ENCODE assay signal across 7 cellular contexts in the genomic region with DNA sequence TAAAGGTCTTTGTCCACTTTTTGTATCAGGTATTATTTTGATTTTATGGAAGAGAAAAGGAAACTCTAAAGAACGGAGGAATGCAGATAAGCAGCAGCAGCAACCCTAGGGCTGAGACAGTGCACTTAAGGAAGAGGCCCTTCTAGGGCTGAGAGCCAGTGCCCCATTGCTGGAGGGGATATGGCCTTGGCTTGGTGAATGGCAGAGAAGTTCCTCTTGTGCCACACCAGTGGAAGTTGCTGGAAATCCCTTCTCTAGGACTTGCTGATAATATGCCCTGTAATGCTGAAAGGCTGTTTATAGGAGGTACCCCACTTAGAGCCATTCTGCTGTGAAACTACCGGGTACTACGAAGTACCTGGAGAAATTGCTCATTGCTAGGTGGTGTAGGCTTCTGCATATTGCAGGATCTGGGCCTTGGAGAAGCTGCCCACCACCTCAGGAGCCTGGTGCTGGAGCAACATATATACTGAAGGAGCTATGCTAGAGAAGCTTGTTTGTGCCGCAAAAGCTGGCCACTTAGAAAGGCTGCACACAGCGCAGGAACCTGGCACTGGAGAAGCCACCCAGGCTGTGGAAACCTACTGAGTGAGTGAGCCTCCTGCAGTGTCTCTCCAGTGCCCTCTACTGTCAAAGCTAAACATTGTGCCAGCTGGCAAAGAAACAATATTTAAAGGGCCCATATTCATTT. TPM values are rescaled to one million over a fixed set of nuclear protein-coding genes. Genes with fewer than 3 reads are reported as not detected.
A peak's percentile ranks its signal among the peaks of the same experiment; 100 is the strongest.
DNase-seq lines count a peak whose midpoint lies in the region; ATAC-seq and TF ChIP-seq lines count a peak whose summit lies in the region.

No MANE protein-coding gene starts in this region.

- H3K9me3 ChIP-seq in left ventricle myocardium inferior (replicated peaks): no peaks in the 10 kb centered on the region
- H3K9me3 ChIP-seq in gastrocnemius medialis: no peaks in the 10 kb centered on the region

- H3K4me1 Mint-ChIP-seq in activated naive CD8-positive, alpha-beta T cell treated with anti-CD3 and anti-CD28 coated beads, Interleukin-2, amount 50 U/mL, for 24 hours: no peaks in the 10 kb centered on the region

- ATAC-seq in HG02571 (IDR thresholded peaks at IDR 0.05; ENCODE audit: unreplicated experiment) (peak; percentile 78), gastrocnemius medialis (peak; percentile 97 to 99)
- peak; percentile 99 for ATAC-seq in activated naive CD8-positive, alpha-beta T cell treated with anti-CD3 and anti-CD28 coated beads, Interleukin-2, amount 50 U/mL, for 24 hours

- no peaks in the 10 kb centered on the region for H3K36me3 Mint-ChIP-seq in activated naive CD8-positive, alpha-beta T cell treated with anti-CD3 and anti-CD28 coated beads, Interleukin-2, amount 50 U/mL, for 24 hours (ENCODE audit: low read depth)

- H3K27me3 Mint-ChIP-seq in activated naive CD8-positive, alpha-beta T cell treated with anti-CD3 and anti-CD28 coated beads, Interleukin-2, amount 50 U/mL, for 24 hours: no peaks in the 10 kb centered on the region

- TF ChIP-seq POLR2A in gastrocnemius medialis (IDR thresholded peaks at IDR 0.05): no peak

- DNase-seq in NCI-H1105 treated with DMSO at 0.1 percent for 48 hours (lab: John Stamatoyannopoulos, UW): peak; percentile 51
- DNase-seq in SW 1271 (lab: John Stamatoyannopoulos, UW): peak; percentile 47 to 73
- DNase-seq in activated naive CD8-positive, alpha-beta T cell treated with anti-CD3 and anti-CD28 coated beads, Interleukin-2, amount 50 U/mL, for 24 hours: peak; percentile 58
- peak; percentile 38 for DNase-seq in left ventricle myocardium inferior
- peak; percentile 53 to 71 for DNase-seq in gastrocnemius medialis

- intact Hi-C loops in left ventricle myocardium inferior (cut with micrococcal nuclease) (no loop called here), gastrocnemius medialis (cut with DNase I; ENCODE audit: low total_unique reads) (loop anchor here (1.0 kb wide), 2 partner anchors 105 to 186 kb away; a partner anchor contains a TSS)

- H3K4me1 ChIP-seq in left ventricle myocardium inferior (peaks cover 7% of the 10 kb centered on the region), gastrocnemius medialis (peaks cover 4 to 7% of the 10 kb centered on the region in 2 donors)

- H3K27me3 ChIP-seq in left ventricle myocardium inferior (ENCODE audit: low read depth) (no peaks in the 10 kb centered on the region), gastrocnemius medialis (no peaks in the 10 kb centered on the region)

- in situ Hi-C loops in gastrocnemius medialis (cut with MboI; ENCODE audit: low sequenced_read_pairs in 4 of 4): loop anchor here (5.0 to 25.0 kb wide), 6 partner anchors 98 to 381 kb away; a partner anchor contains a TSS

- H3K36me3 ChIP-seq in left ventricle myocardium inferior (no peaks in the 10 kb centered on the region), gastrocnemius medialis (no peaks in the 10 kb centered on the region)

- no peak overlapping the region for H3K27ac ChIP-seq in left ventricle myocardium inferior (replicated peaks)
- no peak overlapping the region for H3K27ac ChIP-seq in gastrocnemius medialis

- TF ChIP-seq CTCF in GM12874 (IDR thresholded peaks at IDR 0.05; ENCODE audit: insufficient read depth, low read depth, low read length) (peak; percentile 85), left ventricle myocardium inferior (IDR thresholded peaks at IDR 0.05; ENCODE audit: borderline replicate concordance) (peak; percentile 82), gastrocnemius medialis (IDR thresholded peaks at IDR 0.05 in 4 of 5, conservative IDR thresholded peaks at IDR 0.05 in 1 of 5) (peak; percentile 59 to 87 (median 68))

- no peak overlapping the region for H3K27ac Mint-ChIP-seq in activated naive CD8-positive, alpha-beta T cell treated with anti-CD3 and anti-CD28 coated beads, Interleukin-2, amount 50 U/mL, for 24 hours

- H3K9me3 Mint-ChIP-seq in activated naive CD8-positive, alpha-beta T cell treated with anti-CD3 and anti-CD28 coated beads, Interleukin-2, amount 50 U/mL, for 24 hours: no peaks in the 10 kb centered on the region

- no peak overlapping the region for H3K4me3 Mint-ChIP-seq in activated naive CD8-positive, alpha-beta T cell treated with anti-CD3 and anti-CD28 coated beads, Interleukin-2, amount 50 U/mL, for 24 hours

- no peak overlapping the region for H3K4me3 ChIP-seq in left ventricle myocardium inferior
- no peak overlapping the region for H3K4me3 ChIP-seq in gastrocnemius medialis

RNA-seq across cellular contexts. Expression of a gene that starts 9.6 kb away (rescaled TPM):
- total RNA-seq in left ventricle myocardium inferior (7.6 TPM), gastrocnemius medialis (10 to 100 TPM in 1 of 4 donors, 1 to 10 TPM in 3; 6.0 to 11.4 (median 9.8) TPM)
